In genomic region chr14:99892406-99892805, GRCh38 we compare ENCODE assay signal across 21 cellular contexts.
"Had no signal": no experiment of that assay in that cellular context is flagged by ENCODE, and none has a peak within 500 bp of the region (broad histone marks: within the 10 kb centered on the region; RNA-seq: fewer than 3 reads in every experiment).

No MANE protein-coding gene starts in this region.

- H3K4me3 ChIP-seq: adrenal gland, colonic mucosa, lower lobe of right lung, stomach, thoracic aorta, upper lobe of right lung had no signal

- H3K9me3 Mint-ChIP-seq: activated naive CD4-positive, alpha-beta T cell treated with anti-CD3 and anti-CD28 coated beads, Interleukin-2, amount 50 U/mL, for 72 hours; central memory CD8-positive, alpha-beta T cell; naive thymus-derived CD8-positive, alpha-beta T cell; stimulated activated effector memory CD8-positive, alpha-beta T cell treated with anti-CD3 and anti-CD28 coated beads, Interleukin-12 subunit alpha, Interleukin-12 subunit beta, amount 100 ng/mL, for 72 hours had no signal

- H3K4me1 Mint-ChIP-seq: activated CD4-positive, alpha-beta T cell treated with anti-CD3 and anti-CD28 coated beads for 36 hours; central memory CD8-positive, alpha-beta T cell; naive thymus-derived CD8-positive, alpha-beta T cell; stimulated activated effector memory CD8-positive, alpha-beta T cell treated with anti-CD3 and anti-CD28 coated beads, Interleukin-12 subunit alpha, Interleukin-12 subunit beta, amount 100 ng/mL, for 72 hours had no signal

- H3K9ac ChIP-seq: parathyroid adenoma had no signal

- H3K9me3 ChIP-seq: adrenal gland, colonic mucosa, lower lobe of right lung, stomach, thoracic aorta, upper lobe of right lung had no signal

- DNase-seq: activated CD4-positive, alpha-beta T cell treated with anti-CD3 and anti-CD28 coated beads for 36 hours; activated CD4-positive, alpha-beta T cell treated with anti-CD3 and anti-CD28 coated beads, Interleukin-2, amount 50 U/mL, for 48 hours; activated gamma-delta T cell treated with Interleukin-2 at 50 U/mL for 16 hours; brain microvascular endothelial cell; colonic mucosa; effector CD4-positive, alpha-beta T cell; islet precursor cell; lower lobe of right lung; naive thymus-derived CD8-positive, alpha-beta T cell; stimulated activated CD4-positive, alpha-beta T cell treated with anti-CD3 and anti-CD28 coated beads, Interleukin-4, amount 100 ng/mL, for 24 hours; stomach; upper lobe of right lung had no signal

- H3K27ac Mint-ChIP-seq: activated CD4-positive, alpha-beta T cell treated with anti-CD3 and anti-CD28 coated beads for 36 hours; activated naive CD4-positive, alpha-beta T cell treated with anti-CD3 and anti-CD28 coated beads, Interleukin-2, amount 50 U/mL, for 72 hours; stimulated activated effector memory CD8-positive, alpha-beta T cell treated with anti-CD3 and anti-CD28 coated beads, Interleukin-12 subunit alpha, Interleukin-12 subunit beta, amount 100 ng/mL, for 72 hours had no signal

- H3K4me3 Mint-ChIP-seq: activated CD4-positive, alpha-beta T cell treated with anti-CD3 and anti-CD28 coated beads for 36 hours; central memory CD8-positive, alpha-beta T cell; naive thymus-derived CD8-positive, alpha-beta T cell; stimulated activated effector memory CD8-positive, alpha-beta T cell treated with anti-CD3 and anti-CD28 coated beads, Interleukin-12 subunit alpha, Interleukin-12 subunit beta, amount 100 ng/mL, for 72 hours had no signal

- H3K36me3 Mint-ChIP-seq: activated naive CD4-positive, alpha-beta T cell treated with anti-CD3 and anti-CD28 coated beads, Interleukin-2, amount 50 U/mL, for 72 hours; naive thymus-derived CD8-positive, alpha-beta T cell; stimulated activated effector memory CD8-positive, alpha-beta T cell treated with anti-CD3 and anti-CD28 coated beads, Interleukin-12 subunit alpha, Interleukin-12 subunit beta, amount 100 ng/mL, for 72 hours had no signal

- H3K79me2 ChIP-seq: parathyroid adenoma had no signal

- H3K4me1 ChIP-seq: adrenal gland, colonic mucosa, foreskin keratinocyte, lower lobe of right lung, stomach, upper lobe of right lung had no signal

- H3K27ac ChIP-seq: adrenal gland, brain microvascular endothelial cell, colonic mucosa, foreskin keratinocyte, lower lobe of right lung, parathyroid adenoma, stomach, thoracic aorta, upper lobe of right lung had no signal

- H3K27me3 ChIP-seq: adrenal gland, brain microvascular endothelial cell, colonic mucosa, foreskin keratinocyte, stomach, upper lobe of right lung had no signal

- H3K36me3 ChIP-seq: adrenal gland, brain microvascular endothelial cell, colonic mucosa, upper lobe of right lung had no signal

- ATAC-seq: activated CD4-positive, alpha-beta T cell treated with anti-CD3 and anti-CD28 coated beads for 36 hours; esophagus mucosa; lower lobe of right lung; naive thymus-derived CD8-positive, alpha-beta T cell; sciatic nerve; stimulated activated effector memory CD8-positive, alpha-beta T cell treated with anti-CD3 and anti-CD28 coated beads, Interleukin-12 subunit alpha, Interleukin-12 subunit beta, amount 100 ng/mL, for 72 hours; upper lobe of right lung had no signal

- H2AFZ ChIP-seq: parathyroid adenoma had no signal
